24 cellular contexts compared by ENCODE assay signal in genomic region chr7:116240021-116240659, GRCh38. TPM values are rescaled to one million over a fixed set of nuclear protein-coding genes. Genes with fewer than 3 reads are reported as not detected.
DNase-seq lines count a peak whose midpoint lies in the region; ATAC-seq and TF ChIP-seq lines count a peak whose summit lies in the region.
"Had no signal": no experiment of that assay in that cellular context is flagged by ENCODE, and none has a peak within 500 bp of the region (broad histone marks: within the 10 kb centered on the region; RNA-seq: fewer than 3 reads in every experiment).

No MANE protein-coding gene starts in this region.

- H3K27ac ChIP-seq in CD4-positive, alpha-beta T cell (ENCODE audit: low read depth, low read length) = no peak overlapping the region
- H3K27ac ChIP-seq in left ventricle myocardium inferior (replicated peaks) = no peak overlapping the region
- no peak overlapping the region for H3K27ac ChIP-seq in breast epithelium
- H3K27ac ChIP-seq: body of pancreas, parathyroid adenoma, RWPE1 had no signal

- H3K4me1 Mint-ChIP-seq in CD4-positive, alpha-beta T cell (ENCODE audit: low read depth) = peaks cover 77% of the 10 kb centered on the region
- H3K4me1 Mint-ChIP-seq in T-cell (peaks cover 58 to 70% (median 69%) of the 10 kb centered on the region in 3 donors), memory B cell (peaks cover 10% of the 10 kb centered on the region)
- peaks cover 32% of the 10 kb centered on the region for H3K4me1 Mint-ChIP-seq in stimulated activated effector memory CD8-positive, alpha-beta T cell treated with anti-CD3 and anti-CD28 coated beads, Interleukin-12 subunit alpha, Interleukin-12 subunit beta, amount 100 ng/mL, for 72 hours
- H3K4me1 Mint-ChIP-seq in activated CD4-positive, alpha-beta T cell treated with anti-CD3 and anti-CD28 coated beads, Interleukin-2, amount 10 ng/mL, durations not matched to agents 7 days and 5 days = peaks cover 26% of the 10 kb centered on the region

- peaks cover 23% of the 10 kb centered on the region for H3K4me1 ChIP-seq in left ventricle myocardium inferior
- no peaks in the 10 kb centered on the region for H3K4me1 ChIP-seq in breast epithelium
- H3K4me1 ChIP-seq: parathyroid adenoma had no signal

- H3K27ac Mint-ChIP-seq in CD4-positive, alpha-beta T cell = peak overlapping the region; percentile 54
- peak overlapping the region; percentile 70 to 71 for H3K27ac Mint-ChIP-seq in T-cell
- H3K27ac Mint-ChIP-seq in memory B cell = peak overlapping the region; percentile 19
- peak overlapping the region; percentile 66 for H3K27ac Mint-ChIP-seq in stimulated activated effector memory CD8-positive, alpha-beta T cell treated with anti-CD3 and anti-CD28 coated beads, Interleukin-12 subunit alpha, Interleukin-12 subunit beta, amount 100 ng/mL, for 72 hours
- no peak overlapping the region for H3K27ac Mint-ChIP-seq in activated CD4-positive, alpha-beta T cell treated with anti-CD3 and anti-CD28 coated beads, Interleukin-2, amount 10 ng/mL, durations not matched to agents 7 days and 5 days

- peaks cover 8% of the 10 kb centered on the region for H3K36me3 ChIP-seq in left ventricle myocardium inferior
- no peaks in the 10 kb centered on the region for H3K36me3 ChIP-seq in breast epithelium
- H3K36me3 ChIP-seq: right lobe of liver had no signal

- H3K4me3 Mint-ChIP-seq in CD4-positive, alpha-beta T cell = no peak overlapping the region
- no peak overlapping the region for H3K4me3 Mint-ChIP-seq in T-cell
- H3K4me3 Mint-ChIP-seq in memory B cell = no peak overlapping the region
- no peak overlapping the region for H3K4me3 Mint-ChIP-seq in stimulated activated effector memory CD8-positive, alpha-beta T cell treated with anti-CD3 and anti-CD28 coated beads, Interleukin-12 subunit alpha, Interleukin-12 subunit beta, amount 100 ng/mL, for 72 hours
- H3K4me3 Mint-ChIP-seq in activated CD4-positive, alpha-beta T cell treated with anti-CD3 and anti-CD28 coated beads, Interleukin-2, amount 10 ng/mL, durations not matched to agents 7 days and 5 days = no peak overlapping the region
- H3K4me3 Mint-ChIP-seq: CD14-positive monocyte; effector memory CD8-positive, alpha-beta T cell had no signal

- intact Hi-C loops in CD4-positive, alpha-beta T cell (cut with DNase I, micrococcal nuclease) = loop anchor here in 1 of 2 experiments (10.0 kb wide), 1 partner anchor 65 kb away; no protein-coding TSS in a partner anchor
- intact Hi-C loops in left ventricle myocardium inferior (cut with micrococcal nuclease) = no loop called here
- intact Hi-C loops in breast epithelium (cut with DNase I; ENCODE audit: low total_unique reads) = no loop called here

- no peak for TF ChIP-seq POLR2A in breast epithelium (IDR thresholded peaks at IDR 0.05)

- no peaks in the 10 kb centered on the region for H3K27me3 ChIP-seq in CD4-positive, alpha-beta T cell (ENCODE audit: control insufficient read depth, insufficient read depth, low read length)
- H3K27me3 ChIP-seq in left ventricle myocardium inferior (ENCODE audit: low read depth) = no peaks in the 10 kb centered on the region
- H3K27me3 ChIP-seq in breast epithelium = no peaks in the 10 kb centered on the region
- H3K27me3 ChIP-seq: body of pancreas, MG63, right lobe of liver had no signal

- POLR2A ChIA-PET in CD4-positive, alpha-beta T cell (lab: Charles Lee) = interaction anchor here (1.7 kb wide), 1 partner anchor 29 kb away, joined by 9 read pairs; no protein-coding TSS in a partner anchor
- POLR2A ChIA-PET in T-cell (lab: Charles Lee) = interaction anchor here in 1 of 2 donors (0.5 to 0.6 kb wide), 2 partner anchors 778 to 1307 kb away, joined by 3 to 4 read pairs; no protein-coding TSS in a partner anchor
- POLR2A ChIA-PET in activated CD4-positive, alpha-beta T cell treated with anti-CD3 and anti-CD28 coated beads, Interleukin-2, amount 10 ng/mL, durations not matched to agents 7 days and 5 days (lab: Charles Lee) = no interaction called here

- H3K9me3 Mint-ChIP-seq in CD4-positive, alpha-beta T cell = peaks cover under 1% of the 10 kb centered on the region
- H3K9me3 Mint-ChIP-seq in T-cell = peaks cover 0 to under 1% (median 0%) of the 10 kb centered on the region in 3 donors
- peaks cover under 1% of the 10 kb centered on the region for H3K9me3 Mint-ChIP-seq in memory B cell
- no peaks in the 10 kb centered on the region for H3K9me3 Mint-ChIP-seq in stimulated activated effector memory CD8-positive, alpha-beta T cell treated with anti-CD3 and anti-CD28 coated beads, Interleukin-12 subunit alpha, Interleukin-12 subunit beta, amount 100 ng/mL, for 72 hours
- H3K9me3 Mint-ChIP-seq in activated CD4-positive, alpha-beta T cell treated with anti-CD3 and anti-CD28 coated beads, Interleukin-2, amount 10 ng/mL, durations not matched to agents 7 days and 5 days = peaks cover 14% of the 10 kb centered on the region
- H3K9me3 Mint-ChIP-seq: effector memory CD8-positive, alpha-beta T cell had no signal

- no peak for ATAC-seq in CD4-positive, alpha-beta T cell (ENCODE audit: poor library complexity)
- ATAC-seq in T-cell (replicated peaks in 1 of 4) (no peak), memory B cell (ENCODE audit: low read depth) (no peak)
- ATAC-seq in stimulated activated effector memory CD8-positive, alpha-beta T cell treated with anti-CD3 and anti-CD28 coated beads, Interleukin-12 subunit alpha, Interleukin-12 subunit beta, amount 100 ng/mL, for 72 hours = no peak
- ATAC-seq: body of pancreas; effector memory CD8-positive, alpha-beta T cell had no signal

- H3K4me3 ChIP-seq in left ventricle myocardium inferior = no peak overlapping the region
- H3K4me3 ChIP-seq in breast epithelium = no peak overlapping the region
- H3K4me3 ChIP-seq: body of pancreas, K562, MG63, right lobe of liver had no signal

- TF ChIP-seq CTCF in CD4-positive, alpha-beta T cell (IDR thresholded peaks at IDR 0.05) = no peak
- TF ChIP-seq CTCF in left ventricle myocardium inferior (IDR thresholded peaks at IDR 0.05; ENCODE audit: borderline replicate concordance) (no peak), breast epithelium (IDR thresholded peaks at IDR 0.05) (no peak), GM13976 (IDR thresholded peaks at IDR 0.05; ENCODE audit: borderline replicate concordance, control extremely low read depth, extremely low read depth, insufficient read depth, missing control alignments) (no peak)

- no peaks in the 10 kb centered on the region for H3K27me3 Mint-ChIP-seq in CD4-positive, alpha-beta T cell
- H3K27me3 Mint-ChIP-seq in T-cell = no peaks in the 10 kb centered on the region
- no peaks in the 10 kb centered on the region for H3K27me3 Mint-ChIP-seq in memory B cell
- H3K27me3 Mint-ChIP-seq in activated CD4-positive, alpha-beta T cell treated with anti-CD3 and anti-CD28 coated beads, Interleukin-2, amount 10 ng/mL, durations not matched to agents 7 days and 5 days = no peaks in the 10 kb centered on the region
- H3K27me3 Mint-ChIP-seq: effector memory CD8-positive, alpha-beta T cell had no signal

- peaks cover 74% of the 10 kb centered on the region for H3K36me3 Mint-ChIP-seq in CD4-positive, alpha-beta T cell (ENCODE audit: low read depth)
- H3K36me3 Mint-ChIP-seq in T-cell (peaks cover 34% of the 10 kb centered on the region), memory B cell (peaks cover 28% of the 10 kb centered on the region)
- H3K36me3 Mint-ChIP-seq in stimulated activated effector memory CD8-positive, alpha-beta T cell treated with anti-CD3 and anti-CD28 coated beads, Interleukin-12 subunit alpha, Interleukin-12 subunit beta, amount 100 ng/mL, for 72 hours = peaks cover 69% of the 10 kb centered on the region
- H3K36me3 Mint-ChIP-seq in activated CD4-positive, alpha-beta T cell treated with anti-CD3 and anti-CD28 coated beads, Interleukin-2, amount 10 ng/mL, durations not matched to agents 7 days and 5 days (ENCODE audit: low read depth) = peaks cover 60% of the 10 kb centered on the region

- no peak for DNase-seq in CD4-positive, alpha-beta T cell
- DNase-seq in T-cell (no peak), memory B cell (ENCODE audit: low spot score in 2 of 2) (no peak), left ventricle myocardium inferior (no peak), breast epithelium (ENCODE audit: low spot score in 2 of 2) (no peak), GM13976 (ENCODE audit: low spot score) (no peak)
- DNase-seq in stimulated activated effector memory CD8-positive, alpha-beta T cell treated with anti-CD3 and anti-CD28 coated beads, Interleukin-12 subunit alpha, Interleukin-12 subunit beta, amount 100 ng/mL, for 72 hours (ENCODE audit: low spot score in 2 of 2) = no peak
- no peak for DNase-seq in activated CD4-positive, alpha-beta T cell treated with anti-CD3 and anti-CD28 coated beads, Interleukin-2, amount 10 ng/mL, durations not matched to agents 7 days and 5 days
- DNase-seq: activated CD4-positive, CD25-positive, alpha-beta regulatory T cell treated with anti-CD3 and anti-CD28 coated beads, Interleukin-2, amount 50 U/mL, for 72 hours; activated naive CD4-positive, alpha-beta T cell treated with anti-CD3 and anti-CD28 coated beads, Interleukin-2, amount 50 U/mL, for 16 hours; activated T-cell treated with anti-CD3 and anti-CD28 coated beads, Interleukin-2, amount 50 U/mL, for 1 hour; body of pancreas; DMS53; effector memory CD8-positive, alpha-beta T cell; GF-D8; mammary epithelial cell; MG63; NCI-H1436 treated with DMSO at 0.1 percent for 48 hours; NCI-H524 treated with DMSO at 0.1 percent for 48 hours had no signal

- CTCF ChIA-PET in CD4-positive, alpha-beta T cell (lab: Charles Lee) = interaction anchor here (1.9 to 4.3 kb wide), 2 partner anchors 29 to 60 kb away, joined by 5 to 22 read pairs; partner anchors contain the start of gene TES
- CTCF ChIA-PET in T-cell (lab: Charles Lee) = interaction anchor here (0.6 to 15.8 kb wide), 10 partner anchors 10 to 349 kb away, joined by 3 to 450 read pairs (median 6); partner anchors contain the start of gene TES (in 2 of the 2)
- CTCF ChIA-PET in activated CD4-positive, alpha-beta T cell treated with anti-CD3 and anti-CD28 coated beads, Interleukin-2, amount 10 ng/mL, durations not matched to agents 7 days and 5 days (lab: Charles Lee) = interaction anchor here (1.0 to 1.6 kb wide), 2 partner anchors 20 to 60 kb away, joined by 4 to 5 read pairs; no protein-coding TSS in a partner anchor

- in situ Hi-C loops in GM13976 (cut with MboI; ENCODE audit: low sequenced_read_pairs, unreplicated experiment) = loop anchor here (25.0 kb wide), 1 partner anchor 103 kb away; no protein-coding TSS in a partner anchor

- no peaks in the 10 kb centered on the region for H3K9me3 ChIP-seq in CD4-positive, alpha-beta T cell (ENCODE audit: control insufficient read depth, low read length)
- peaks cover 7% of the 10 kb centered on the region for H3K9me3 ChIP-seq in left ventricle myocardium inferior (replicated peaks)
- no peaks in the 10 kb centered on the region for H3K9me3 ChIP-seq in breast epithelium
- H3K9me3 ChIP-seq: MG63, right lobe of liver had no signal

RNA-seq across cellular contexts. Expression of gene TES, which starts 29.8 kb away (rescaled TPM):
- 100 to 1,000 TPM; 114 to 120 TPM for total RNA-seq in CD4-positive, alpha-beta T cell
- total RNA-seq in T-cell (100 to 1,000 TPM; 101 to 132 (median 117) TPM), left ventricle myocardium inferior (13.9 TPM), breast epithelium (100 to 1,000 TPM in 1 of 3 donors, 10 to 100 TPM in 2; 29.0 to 146 (median 88.5) TPM)
- total RNA-seq in activated CD4-positive, alpha-beta T cell treated with anti-CD3 and anti-CD28 coated beads, Interleukin-2, amount 10 ng/mL, durations not matched to agents 7 days and 5 days = 100 to 1,000 TPM; 139 to 140 TPM
